26 cellular contexts compared by ENCODE assay signal in genomic region chr10:130194991-130195645, GRCh38.
"Had no signal": no experiment of that assay in that cellular context is flagged by ENCODE, and none has a peak within 500 bp of the region (broad histone marks: within the 10 kb centered on the region; RNA-seq: fewer than 3 reads in every experiment).

No MANE protein-coding gene starts in this region.

- H3K9me3 ChIP-seq: heart left ventricle, left lung, mucosa of descending colon, right atrium auricular region, suprapubic skin, thoracic aorta, tibial artery, upper lobe of right lung, vagina had no signal

- H3K27ac ChIP-seq: heart left ventricle, left lung, parathyroid adenoma, right atrium auricular region, skin epidermis, suprapubic skin, thoracic aorta, tibial artery, upper lobe of right lung, vagina had no signal

- H3K27me3 ChIP-seq: right atrium auricular region, suprapubic skin, vagina had no signal

- H3K36me3 ChIP-seq: heart left ventricle, left lung, right atrium auricular region, suprapubic skin, thoracic aorta, tibial artery, upper lobe of right lung, vagina had no signal

- H3K4me1 ChIP-seq: parathyroid adenoma had no signal

- ATAC-seq: heart left ventricle; left colon; left lung; mucosa of descending colon; naive thymus-derived CD4-positive, alpha-beta T cell; natural killer cell treated with Interleukin-12 subunit alpha and Interleukin-12 subunit beta and Interleukin-15 and Interleukin-18, amount 100 ng/mL, for 72 hours; sciatic nerve; stimulated activated effector memory CD8-positive, alpha-beta T cell treated with anti-CD3 and anti-CD28 coated beads, Interleukin-12 subunit alpha, Interleukin-12 subunit beta, amount 100 ng/mL, for 72 hours; upper lobe of right lung had no signal

- DNase-seq: heart left ventricle; hypothalamus; immature natural killer cell; kidney; left colon; left lung; midbrain; mucosa of descending colon; naive thymus-derived CD4-positive, alpha-beta T cell; nucleus accumbens; stimulated activated CD4-positive, alpha-beta T cell treated with anti-CD3 and anti-CD28 coated beads, Interleukin-4, amount 100 ng/mL, for 24 hours; stimulated activated naive CD4-positive, alpha-beta T cell; tibial artery; trophoblast cell had no signal

- FAIRE-seq: islet of Langerhans, kidney had no signal

- H3K9ac ChIP-seq: parathyroid adenoma had no signal

- H3K4me3 ChIP-seq: heart left ventricle, left lung, lung, mucosa of descending colon, right atrium auricular region, skin epidermis, suprapubic skin, thoracic aorta, tibial artery, upper lobe of right lung, vagina had no signal

- H2AFZ ChIP-seq: parathyroid adenoma had no signal
